Comparison of ENCODE assay signal across 1 cellular context in genomic region chrX:68571292-68572256, GRCh38.
TF ChIP-seq lines count a peak whose summit lies in the region.

No MANE protein-coding gene starts in this region.

TF ChIP-seq in K562, 482 proteins besides CTCF, POLR2A, EP300 and RAD21 (continued from another document and continues in another):
- TF ChIP-seq ZBTB2 (IDR thresholded peaks at IDR 0.05) (no peak), ZNF23 (CRISPR knock-in tag; IDR thresholded peaks at IDR 0.05) (no peak), BRCA1 (IDR thresholded peaks at IDR 0.05) (no peak), BRCA1 (CRISPR knock-in tag; IDR thresholded peaks at IDR 0.05) (no peak), HLTF (IDR thresholded peaks at IDR 0.05) (no peak), ZNF174 (CRISPR knock-in tag; IDR thresholded peaks at IDR 0.05) (no peak), MEIS2 (IDR thresholded peaks at IDR 0.05; ENCODE audit: partially characterized antibody) (peak; percentile 90), ZBTB49 (CRISPR knock-in tag; IDR thresholded peaks at IDR 0.05; ENCODE audit: borderline replicate concordance) (no peak), ZBTB26 (CRISPR knock-in tag; IDR thresholded peaks at IDR 0.05) (no peak), NFXL1 (CRISPR knock-in tag; IDR thresholded peaks at IDR 0.05) (no peak), NELFE (IDR thresholded peaks at IDR 0.05; ENCODE audit: insufficient read depth, insufficient read length) (no peak), E2F3 (CRISPR knock-in tag; IDR thresholded peaks at IDR 0.05) (no peak), MNT (conservative IDR thresholded peaks at IDR 0.05) (no peak), ZNF175 (CRISPR knock-in tag; IDR thresholded peaks at IDR 0.05; ENCODE audit: low read depth) (no peak), ATF2 (CRISPR knock-in tag; IDR thresholded peaks at IDR 0.05) (no peak), IRF2 (CRISPR knock-in tag; IDR thresholded peaks at IDR 0.05) (no peak), KLF1 (tag; IDR thresholded peaks at IDR 0.05) (no peak), ZNF263 (CRISPR knock-in tag; IDR thresholded peaks at IDR 0.05; ENCODE audit: borderline replicate concordance) (peak; percentile 94), KHSRP (IDR thresholded peaks at IDR 0.05) (no peak), JUN (IDR thresholded peaks at IDR 0.05; ENCODE audit: borderline replicate concordance, low read depth, low read length) (peak; percentile 86; the same call in 1 of the 2 replicates), JUN (CRISPR knock-in tag; IDR thresholded peaks at IDR 0.05; ENCODE audit: borderline replicate concordance) (no peak), CBX3 (IDR thresholded peaks at IDR 0.05; ENCODE audit: borderline replicate concordance in 1 of 2, low read length in 2 of 2) (no peak), ZNF133 (CRISPR knock-in tag; IDR thresholded peaks at IDR 0.05) (no peak), ZNF583 (CRISPR knock-in tag; IDR thresholded peaks at IDR 0.05) (no peak), GABPA (tag; conservative IDR thresholded peaks at IDR 0.05; ENCODE audit: low read depth) (0 out of 2 replicates have a peak, but pooled peaks have one; percentile 40), MEF2A (IDR thresholded peaks at IDR 0.05; ENCODE audit: control insufficient read depth, low read depth, low read length) (0 out of 2 replicates have a peak, but pooled peaks have one; percentile 56), ZNF780A (CRISPR knock-in tag; IDR thresholded peaks at IDR 0.05) (no peak), CBFA2T3 (IDR thresholded peaks at IDR 0.05) (peak; percentile 77), ZNF512 (tag; IDR thresholded peaks at IDR 0.05) (no peak), ZNF124 (CRISPR knock-in tag; IDR thresholded peaks at IDR 0.05) (no peak), HMG20B (CRISPR knock-in tag; IDR thresholded peaks at IDR 0.05) (no peak), FOS (IDR thresholded peaks at IDR 0.05; ENCODE audit: extremely low read depth, insufficient read length) (peak; percentile 58), TEAD4 (IDR thresholded peaks at IDR 0.05; ENCODE audit: low read length) (peak; percentile 46; the same call in 1 of the 2 replicates), TEAD4 (CRISPR knock-in tag; IDR thresholded peaks at IDR 0.05; ENCODE audit: borderline replicate concordance) (no peak), PBX2 (CRISPR knock-in tag; IDR thresholded peaks at IDR 0.05; ENCODE audit: low read depth) (no peak), PBX2 (tag; conservative IDR thresholded peaks at IDR 0.05; ENCODE audit: low read depth) (peak; percentile 67), NRF1 (conservative IDR thresholded peaks at IDR 0.05 in 1 of 2, IDR thresholded peaks at IDR 0.05 in 1 of 2) (no peak; a peak in 1 of 4 replicates), RBM25 (IDR thresholded peaks at IDR 0.05; ENCODE audit: low read depth, low read length, severe bottlenecking) (no peak), ZNF511 (CRISPR knock-in tag; IDR thresholded peaks at IDR 0.05) (no peak), CBFB (CRISPR knock-in tag; IDR thresholded peaks at IDR 0.05) (no peak), ZBTB7A (IDR thresholded peaks at IDR 0.05; ENCODE audit: borderline replicate concordance, control insufficient read depth, low read depth, low read length) (no peak), STAT5A (IDR thresholded peaks at IDR 0.05; ENCODE audit: borderline replicate concordance, low read length) (peak; percentile 40; the same call in 1 of the 2 replicates), ARID1B (IDR thresholded peaks at IDR 0.05) (peak; percentile 87), SMAD1 (IDR thresholded peaks at IDR 0.05; ENCODE audit: low read depth, low read length, partially characterized antibody) (peak; percentile 14), THAP12 (CRISPR knock-in tag; IDR thresholded peaks at IDR 0.05) (no peak), LEF1 (IDR thresholded peaks at IDR 0.05) (peak; percentile 42; the same call in 1 of the 2 replicates), ZNF316 (IDR thresholded peaks at IDR 0.05) (peak; percentile 54), NKRF (IDR thresholded peaks at IDR 0.05; ENCODE audit: borderline replicate concordance) (no peak)
